Comparison of ENCODE assay signal across 8 cellular contexts in the genomic region with DNA sequence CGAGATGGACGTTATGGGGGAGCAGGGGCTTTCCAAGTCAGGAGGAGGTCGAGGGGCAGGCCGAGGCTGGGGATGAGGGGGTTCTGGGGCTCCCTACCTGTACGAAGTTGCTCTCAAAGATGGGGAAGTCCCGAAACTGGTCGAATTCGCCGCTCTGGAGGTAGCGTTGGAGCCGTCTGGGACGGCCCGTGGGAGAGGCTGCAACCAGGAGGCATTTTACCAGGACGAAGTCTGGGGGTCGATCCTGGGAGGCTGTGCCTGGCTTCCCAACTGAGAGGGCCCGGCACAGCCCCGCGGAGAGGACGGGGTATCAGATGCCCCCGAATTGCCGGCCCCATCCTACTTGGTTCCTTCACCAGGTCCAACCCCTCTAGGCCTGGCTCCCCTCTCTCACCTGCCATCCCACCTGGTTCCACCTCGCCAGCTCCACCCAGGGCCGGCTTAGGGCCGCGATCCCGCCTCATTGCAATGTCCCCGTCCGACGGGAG. TPM values are rescaled to one million over a fixed set of nuclear protein-coding genes. Genes with fewer than 3 reads are reported as not detected.
A peak's percentile ranks its signal among the peaks of the same experiment; 100 is the strongest.
DNase-seq lines count a peak whose midpoint lies in the region; ATAC-seq and TF ChIP-seq lines count a peak whose summit lies in the region.
"Had no signal": no experiment of that assay in that cellular context is flagged by ENCODE, and none has a peak within 500 bp of the region (broad histone marks: within the 10 kb centered on the region; RNA-seq: fewer than 3 reads in every experiment).

No MANE protein-coding gene starts in this region.

- peaks cover 25% of the 10 kb centered on the region for H3K79me2 ChIP-seq in GM23338 (replicated peaks; ENCODE audit: insufficient read depth)
- H3K79me2 ChIP-seq in smooth muscle cell (ENCODE audit: low read depth) = peaks cover 16% of the 10 kb centered on the region

- H3K4me2 ChIP-seq in GM23338 (peak overlapping the region; percentile 55; the same call in 1 of the 2 replicates), smooth muscle cell (no peak overlapping the region)

- DNase-seq in GM23338 (ENCODE audit: low spot score) (no peak), SJSA1 (ENCODE audit: low read depth in 1 of 2, low spot score in 2 of 2) (no peak), foreskin fibroblast (no peak), smooth muscle cell (lab: John Stamatoyannopoulos, UW; ENCODE audit: unreplicated experiment) (no peak), glomerular visceral epithelial cell (ENCODE audit: extremely low spot score) (no peak), NCI-H446 treated with DMSO at 0.1 percent for 48 hours (lab: John Stamatoyannopoulos, UW) (no peak), DMS79 treated with DMSO at 0.1 percent for 48 hours (lab: John Stamatoyannopoulos, UW) (no peak)

- no peak overlapping the region for H3K27ac Mint-ChIP-seq in GM23338

- 70% methylated on average over 18 of the region's 29 CpGs for WGBS in smooth muscle cell (ENCODE audit: low lambda C conversion rate)

- no peaks in the 10 kb centered on the region; the same call in 2 of the 3 replicates for H3K4me1 Mint-ChIP-seq in GM23338

- ATAC-seq in GM23338 = no peak

- H3F3A ChIP-seq in GM23338 (replicated peaks; ENCODE audit: low read depth) (peaks cover 10% of the 10 kb centered on the region), smooth muscle cell (ENCODE audit: low read depth) (peaks cover 6% of the 10 kb centered on the region)

- H3K27me3 ChIP-seq in GM23338 (ENCODE audit: insufficient read depth) = no peaks in the 10 kb centered on the region
- H3K27me3 ChIP-seq in SJSA1 (replicated peaks) = no peaks in the 10 kb centered on the region
- no peaks in the 10 kb centered on the region for H3K27me3 ChIP-seq in smooth muscle cell (ENCODE audit: low read depth)

- peaks cover 12% of the 10 kb centered on the region for H3K27me3 Mint-ChIP-seq in GM23338 (ENCODE audit: insufficient read depth, low read depth, poor library complexity)

- peak overlapping the region; percentile 57; the same call in 1 of the 2 replicates for H2AFZ ChIP-seq in GM23338
- H2AFZ ChIP-seq in smooth muscle cell (ENCODE audit: low read depth) = no peak overlapping the region

- no peak overlapping the region for H3K9ac ChIP-seq in smooth muscle cell (ENCODE audit: low read depth)

- H3K4me3 Mint-ChIP-seq in GM23338 = no peak overlapping the region

- H3K9me3 Mint-ChIP-seq in GM23338 = peaks cover 90% of the 10 kb centered on the region

- H3K9me3 ChIP-seq in SJSA1 (replicated peaks) (no peaks in the 10 kb centered on the region), smooth muscle cell (replicated peaks; ENCODE audit: low read depth) (no peaks in the 10 kb centered on the region)

- H3K36me3 ChIP-seq in GM23338 (ENCODE audit: insufficient read depth) = peaks cover 3% of the 10 kb centered on the region; the same call in 1 of the 2 replicates
- H3K36me3 ChIP-seq in SJSA1 = peaks cover 17% of the 10 kb centered on the region
- H3K36me3 ChIP-seq in smooth muscle cell (ENCODE audit: low read depth) = no peaks in the 10 kb centered on the region

- H3K4me3 ChIP-seq in GM23338 (peak overlapping the region; percentile 97), SJSA1 (peak overlapping the region; percentile 70), foreskin fibroblast (ENCODE audit: low read depth in 1 of 2, low read length in 2 of 2) (peak overlapping the region; percentile 71 to 94), smooth muscle cell (peak overlapping the region; percentile 97)

- H3K9me2 ChIP-seq in GM23338 (ENCODE audit: insufficient read depth) = no peaks in the 10 kb centered on the region

- no peak for TF ChIP-seq CTCF in GM23338 (conservative IDR thresholded peaks at IDR 0.05; ENCODE audit: low read depth in 2 of 2)
- no peak for TF ChIP-seq CTCF in foreskin fibroblast (IDR thresholded peaks at IDR 0.05; ENCODE audit: low read depth, low read length)
- no peak for TF ChIP-seq CTCF in smooth muscle cell (IDR thresholded peaks at IDR 0.05; ENCODE audit: borderline replicate concordance, insufficient read depth, poor library complexity, severe bottlenecking)

- H3K27ac ChIP-seq in GM23338 (ENCODE audit: low read depth) (no peak overlapping the region), SJSA1 (no peak overlapping the region), smooth muscle cell (ENCODE audit: low read depth) (no peak overlapping the region)

- H4K20me1 ChIP-seq in GM23338 (replicated peaks; ENCODE audit: insufficient read depth) = no peaks in the 10 kb centered on the region; the same call in 1 of the 2 replicates
- peaks cover 24% of the 10 kb centered on the region for H4K20me1 ChIP-seq in smooth muscle cell (ENCODE audit: low read depth)

- H3K36me3 Mint-ChIP-seq in GM23338 (ENCODE audit: low read depth) = peaks cover 37% of the 10 kb centered on the region

- peaks cover 10% of the 10 kb centered on the region; the same call in 1 of the 2 replicates for H3K4me1 ChIP-seq in GM23338 (ENCODE audit: insufficient read depth)
- H3K4me1 ChIP-seq in SJSA1 (replicated peaks) = peaks cover 10% of the 10 kb centered on the region
- H3K4me1 ChIP-seq in smooth muscle cell (ENCODE audit: low read depth) = peaks cover 7% of the 10 kb centered on the region

TF ChIP-seq in GM23338, 12 proteins besides CTCF, POLR2A, EP300 and RAD21 (continues in another document):
- TF ChIP-seq NANOG (IDR thresholded peaks at IDR 0.05; ENCODE audit: borderline replicate concordance) = no peak
- no peak for TF ChIP-seq JUNB (IDR thresholded peaks at IDR 0.05; ENCODE audit: unreplicated experiment)
- TF ChIP-seq EZH2 (IDR thresholded peaks at IDR 0.05; ENCODE audit: low read depth, unreplicated experiment) = no peak
- no peak for TF ChIP-seq EZH2phosphoT487 (IDR thresholded peaks at IDR 0.05; ENCODE audit: unreplicated experiment)
- TF ChIP-seq CREB1 (CRISPR knock-in tag; IDR thresholded peaks at IDR 0.05; ENCODE audit: low read depth) = no peak

RNA-seq across cellular contexts. Expression of a gene that starts 0.5 kb away (rescaled TPM):
- 86.4 and 113 TPM in 2 replicates for total RNA-seq in GM23338 (2014; rRNA removed; shearing (Covaris generic))
- polyA plus RNA-seq in GM23338 (2016; fragmentation: Nextera tagmentation; extraction: Ambion mirVana) (24.8 and 28.2 TPM in 2 replicates), smooth muscle cell (18.0 and 22.0 TPM in 2 replicates)
- 67.3 and 86.0 TPM in 2 replicates for total RNA-seq in SJSA1 (2014; rRNA removed; shearing (Covaris generic))
- 49.0 and 51.7 TPM in 2 replicates for total RNA-seq in smooth muscle cell

RNA-seq across cellular contexts. Expression of a gene that starts 0.9 kb away (rescaled TPM):
- total RNA-seq in GM23338 (2014; rRNA removed; shearing (Covaris generic)) = 13.3 and 19.9 TPM in 2 replicates
- 24.2 and 25.0 TPM in 2 replicates for polyA plus RNA-seq in GM23338 (2016; fragmentation: Nextera tagmentation; extraction: Ambion mirVana)
- total RNA-seq in SJSA1 (2014; rRNA removed; shearing (Covaris generic)) = not detected in 2 replicates
- 1.7 and 4.1 TPM in 2 replicates for total RNA-seq in smooth muscle cell
- 2.1 and 3.7 TPM in 2 replicates for polyA plus RNA-seq in smooth muscle cell
- total RNA-seq: aorta had no signal
- polyA plus RNA-seq: aorta had no signal

RNA-seq across cellular contexts. Expression of a gene that starts 35.2 kb away (rescaled TPM):
- total RNA-seq in GM23338 (2014; rRNA removed; shearing (Covaris generic)) = 1.2 and 5.8 TPM in 2 replicates
- polyA plus RNA-seq in GM23338 (2016; fragmentation: Nextera tagmentation; extraction: Ambion mirVana) = 3.3 and 4.1 TPM in 2 replicates
- 21.9 and 43.6 TPM in 2 replicates for total RNA-seq in SJSA1 (2014; rRNA removed; shearing (Covaris generic))
- 17.1 and 32.0 TPM in 2 replicates for total RNA-seq in smooth muscle cell
- polyA plus RNA-seq in smooth muscle cell = 77.6 and 85.1 TPM in 2 replicates

RNA-seq across cellular contexts. Expression of a gene that starts 37.9 kb away (rescaled TPM):
- total RNA-seq in GM23338 (2014; rRNA removed; shearing (Covaris generic)) = not detected in 2 replicates
- not detected in 2 replicates for polyA plus RNA-seq in GM23338 (2016; fragmentation: Nextera tagmentation; extraction: Ambion mirVana)
- total RNA-seq in SJSA1 (2014; rRNA removed; shearing (Covaris generic)) = not detected in 2 replicates
- not detected in 2 replicates for total RNA-seq in smooth muscle cell
- 0.89 TPM in 1 of 2 replicates, not detected in the other for polyA plus RNA-seq in smooth muscle cell
- total RNA-seq: aorta had no signal

RNA-seq across cellular contexts. Expression of a gene that starts 43.1 kb away (rescaled TPM):
- total RNA-seq in GM23338 (2014; rRNA removed; shearing (Covaris generic)) = 3.8 and 4.2 TPM in 2 replicates
- polyA plus RNA-seq in GM23338 (2016; fragmentation: Nextera tagmentation; extraction: Ambion mirVana) (5.9 and 6.1 TPM in 2 replicates), smooth muscle cell (not detected in 2 replicates)
- not detected in 2 replicates for total RNA-seq in SJSA1 (2014; rRNA removed; shearing (Covaris generic))
- total RNA-seq in smooth muscle cell = 0.18 TPM in 1 of 2 replicates, not detected in the other
- total RNA-seq: aorta had no signal
